Comparison of ENCODE assay signal across 18 cellular contexts in genomic region chr20:36795691-36796090, GRCh38. TPM values are rescaled to one million over a fixed set of nuclear protein-coding genes. Genes with fewer than 3 reads are reported as not detected.
A peak's percentile ranks its signal among the peaks of the same experiment; 100 is the strongest.
DNase-seq lines count a peak whose midpoint lies in the region; TF ChIP-seq lines count a peak whose summit lies in the region.
"Had no signal": no experiment of that assay in that cellular context is flagged by ENCODE, and none has a peak within 500 bp of the region (broad histone marks: within the 10 kb centered on the region; RNA-seq: fewer than 3 reads in every experiment).

No MANE protein-coding gene starts in this region.

- no peaks in the 10 kb centered on the region for H3K27me3 ChIP-seq in left ventricle myocardium inferior (ENCODE audit: low read depth)
- H3K27me3 ChIP-seq in right atrium auricular region, result no peaks in the 10 kb centered on the region
- H3K27me3 ChIP-seq in mesendoderm (ENCODE audit: insufficient read depth, low read length, poor library complexity), result no peaks in the 10 kb centered on the region
- H3K27me3 ChIP-seq in sigmoid colon, result no peaks in the 10 kb centered on the region
- H3K27me3 ChIP-seq: BLaER1 treated with 17β-estradiol and CSF1 and Interleukin-3, amounts not matched to agents 10 nM and 100 nM had no signal

- H3K79me1 ChIP-seq in mesendoderm (ENCODE audit: low read length), result no peaks in the 10 kb centered on the region

- H3K18ac ChIP-seq in mesendoderm (ENCODE audit: low read length), result no peak overlapping the region

- H4K8ac ChIP-seq in mesendoderm (ENCODE audit: low read depth, low read length), result no peak overlapping the region

- TF ChIP-seq CTCF in left ventricle myocardium inferior (IDR thresholded peaks at IDR 0.05; ENCODE audit: borderline replicate concordance) (no peak), right atrium auricular region (IDR thresholded peaks at IDR 0.05) (no peak), RWPE1 (conservative IDR thresholded peaks at IDR 0.05; ENCODE audit: low read depth) (no peak), sigmoid colon (IDR thresholded peaks at IDR 0.05) (no peak)

- POLR2A ChIA-PET in RWPE1 (lab: Yijun Ruan, JAX; ENCODE audit: low non-redundant PET), result no interaction called here

- H3K4me1 ChIP-seq in left ventricle myocardium inferior (peaks cover 26% of the 10 kb centered on the region), right atrium auricular region (no peaks in the 10 kb centered on the region), mesendoderm (ENCODE audit: control insufficient read depth, low read depth, low read length) (peaks cover 2% of the 10 kb centered on the region), sigmoid colon (peaks cover 0 to 6% (median 2%) of the 10 kb centered on the region in 4 donors)
- H3K4me1 ChIP-seq: HAP-1 had no signal

- TF ChIP-seq EP300 in sigmoid colon (IDR thresholded peaks at IDR 0.05), result no peak

- no peak overlapping the region for H4K5ac ChIP-seq in mesendoderm (ENCODE audit: low read length)

- CTCF ChIA-PET in RWPE1 (lab: Yijun Ruan, JAX), result interaction anchor here (0.6 to 2.9 kb wide), 4 partner anchors 13 to 258 kb away, joined by 3 to 26 read pairs (median 4); partner anchors contain the start of gene DSN1

- peak overlapping the region; percentile 60 for H3K27ac ChIP-seq in left ventricle myocardium inferior (replicated peaks)
- no peak overlapping the region for H3K27ac ChIP-seq in right atrium auricular region
- H3K27ac ChIP-seq in RWPE1, result peak overlapping the region; percentile 11; the same call in 1 of the 2 replicates
- H3K27ac ChIP-seq in mesendoderm (ENCODE audit: low read depth, low read length), result no peak overlapping the region
- H3K27ac ChIP-seq in sigmoid colon, result no peak overlapping the region
- H3K27ac ChIP-seq: 22Rv1; BLaER1 treated with 17β-estradiol and CSF1 and Interleukin-3, amounts not matched to agents 10 nM and 100 nM had no signal

- no peak overlapping the region for H3K56ac ChIP-seq in mesendoderm (ENCODE audit: low read length)

- H2BK5ac ChIP-seq in mesendoderm (ENCODE audit: low read length), result no peak overlapping the region

- H3K4me3 ChIP-seq in left ventricle myocardium inferior (no peak overlapping the region), right atrium auricular region (no peak overlapping the region), mesendoderm (ENCODE audit: low read length) (no peak overlapping the region), sigmoid colon (no peak overlapping the region)
- H3K4me3 ChIP-seq: BLaER1 treated with 17β-estradiol and CSF1 and Interleukin-3, amounts not matched to agents 10 nM and 100 nM; HAP-1 had no signal

- H3K36me3 ChIP-seq in left ventricle myocardium inferior (peaks cover 98% of the 10 kb centered on the region), right atrium auricular region (peaks cover 80% of the 10 kb centered on the region), mesendoderm (ENCODE audit: control insufficient read depth, insufficient read depth, low read length) (peaks cover 9% of the 10 kb centered on the region), sigmoid colon (peaks cover 49 to 92% (median 69%) of the 10 kb centered on the region in 4 donors)

- no peaks in the 10 kb centered on the region for H3K79me2 ChIP-seq in mesendoderm (ENCODE audit: control insufficient read depth, insufficient read depth, low read length)

- no peak overlapping the region for H3K9ac ChIP-seq in mesendoderm (ENCODE audit: low read length)
- H3K9ac ChIP-seq: BLaER1 treated with 17β-estradiol and CSF1 and Interleukin-3, amounts not matched to agents 10 nM and 100 nM had no signal

- TF ChIP-seq POLR2A in sigmoid colon (IDR thresholded peaks at IDR 0.05), result no peak

- H3K9me3 ChIP-seq in left ventricle myocardium inferior (replicated peaks) (no peaks in the 10 kb centered on the region), right atrium auricular region (no peaks in the 10 kb centered on the region), sigmoid colon (no peaks in the 10 kb centered on the region)
- H3K9me3 ChIP-seq: BLaER1 treated with 17β-estradiol and CSF1 and Interleukin-3, amounts not matched to agents 10 nM and 100 nM; HAP-1 had no signal

- intact Hi-C loops in left ventricle myocardium inferior (cut with micrococcal nuclease), result no loop called here
- intact Hi-C loops in sigmoid colon (cut with DNase I), result no loop called here

- WGBS in mesendoderm (ENCODE audit: extremely low coverage, insufficient coverage, low lambda C conversion rate), result no CpG with 5 or more reads among the region's 5 CpGs
- WGBS in sigmoid colon, 2 donors, result 74 to 91% methylated on average over 5 of the region's 5 CpGs

- no peak overlapping the region for H2BK120ac ChIP-seq in mesendoderm (ENCODE audit: low read depth, low read length)

- no peak overlapping the region for H3K4ac ChIP-seq in mesendoderm (ENCODE audit: low read depth, low read length)

- DNase-seq in left ventricle myocardium inferior (no peak), right atrium auricular region (ENCODE audit: low spot score) (no peak), RWPE1 (ENCODE audit: low spot score) (no peak), mesendoderm (peak; percentile 51), NCI-H2029 treated with DMSO at 0.1 percent for 48 hours (lab: John Stamatoyannopoulos, UW) (no peak), sigmoid colon (no peak)
- no peak for DNase-seq in stimulated activated CD4-positive, alpha-beta T cell treated with anti-CD3 and anti-CD28 coated beads, Interleukin-2, amount 100 ng/mL, for 24 hours
- DNase-seq: Calu3; CD4-positive, alpha-beta memory T cell; COR-L47; DMS53; DMS79 treated with DMSO at 0.1 percent for 48 hours; GF-D8; GOT3; HFFc6 had no signal

- no peak overlapping the region for H2AK5ac ChIP-seq in mesendoderm (ENCODE audit: low read length)

- no peak overlapping the region for H3K23ac ChIP-seq in mesendoderm (ENCODE audit: low read length)

- no peak overlapping the region for H2BK15ac ChIP-seq in mesendoderm (replicated peaks; ENCODE audit: low read depth)

- no peak overlapping the region for H3K4me2 ChIP-seq in mesendoderm (ENCODE audit: low read length)
- H3K4me2 ChIP-seq: BLaER1 treated with 17β-estradiol and CSF1 and Interleukin-3, amounts not matched to agents 10 nM and 100 nM had no signal

RNA-seq across cellular contexts. Expression of gene DSN1, which starts 22.1 kb away (rescaled TPM):
- total RNA-seq in left ventricle myocardium inferior (4.8 TPM), right atrium auricular region (1 to 10 TPM; 3.1 to 6.3 TPM), sigmoid colon (1 to 10 TPM; 4.4 to 6.4 (median 5.5) TPM)
- polyA plus RNA-seq in mesendoderm (2013, experiment 1 of 2), result 24.1 TPM
- 23.9 TPM for polyA plus RNA-seq in mesendoderm (2013, experiment 2 of 2)
- 10 to 100 TPM in 2 of 3 donors, 1 to 10 TPM in 1; 7.8 to 11.7 (median 11.6) TPM for polyA plus RNA-seq in sigmoid colon

RNA-seq across cellular contexts. Expression of gene NDRG3, which starts 49.8 kb away (rescaled TPM):
- total RNA-seq in left ventricle myocardium inferior (34.4 TPM), right atrium auricular region (10 to 100 TPM; 19.7 to 33.9 TPM), sigmoid colon (10 to 100 TPM; 28.5 to 38.9 (median 31.5) TPM)
- polyA plus RNA-seq in mesendoderm (2013, experiment 1 of 2), result 17.7 TPM
- polyA plus RNA-seq in mesendoderm (2013, experiment 2 of 2), result 17.4 TPM
- polyA plus RNA-seq in sigmoid colon, result 10 to 100 TPM; 21.6 to 32.1 (median 25.9) TPM

Comparison
In these comparisons a context has a peak if more than half of its experiments do, and no peak if none do; other contexts are left out.
1. H3K27ac ChIP-seq: peak in left ventricle myocardium inferior (single experiment) and RWPE1 (single experiment); none in right atrium auricular region (0 of 2), mesendoderm (single experiment) and sigmoid colon (0 of 4).